Comparison of ENCODE assay signal across 8 cellular contexts in genomic region chr7:50142421-50143113, GRCh38. TPM values are rescaled to one million over a fixed set of nuclear protein-coding genes. Genes with fewer than 3 reads are reported as not detected.
A peak's percentile ranks its signal among the peaks of the same experiment; 100 is the strongest.
DNase-seq lines count a peak whose midpoint lies in the region; ATAC-seq and TF ChIP-seq lines count a peak whose summit lies in the region.

No MANE protein-coding gene starts in this region.

- H3K4me3 Mint-ChIP-seq in nephron progenitor cell, result no peak overlapping the region

- no peak overlapping the region for H3K27ac Mint-ChIP-seq in nephron progenitor cell

- no peaks in the 10 kb centered on the region for H3K9me3 Mint-ChIP-seq in nephron progenitor cell

- no peaks in the 10 kb centered on the region for H3K36me3 Mint-ChIP-seq in nephron progenitor cell (ENCODE audit: low read depth)

- peaks cover 3% of the 10 kb centered on the region; the same call in 1 of the 2 replicates for H3K27me3 ChIP-seq in BE2C

- ATAC-seq in HG03354 (IDR thresholded peaks at IDR 0.05; ENCODE audit: poor library complexity, severe bottlenecking, unreplicated experiment) (peak; percentile 54), GM18505 (IDR thresholded peaks at IDR 0.05; ENCODE audit: unreplicated experiment) (no peak)

- H3K9me3 ChIP-seq in BE2C, result no peaks in the 10 kb centered on the region

- H3K4me1 Mint-ChIP-seq in nephron progenitor cell, result no peaks in the 10 kb centered on the region

- no peak for DNase-seq in BE2C
- DNase-seq in GM12864 (ENCODE audit: low read depth), result no peak
- peak; percentile 40 for DNase-seq in RPMI8226
- DNase-seq in dermis blood vessel endothelial cell, result peak; percentile 56
- peak; percentile 12 for DNase-seq in nephron progenitor cell
- DNase-seq in stimulated activated CD8-positive, alpha-beta memory T cell treated with anti-CD3 and anti-CD28 coated beads, Interleukin-4, amount 100 ng/mL, for 48 hours, result no peak

- H3K4me1 ChIP-seq in BE2C, result no peaks in the 10 kb centered on the region

- H3K36me3 ChIP-seq in BE2C, result no peaks in the 10 kb centered on the region

- no peaks in the 10 kb centered on the region for H3K27me3 Mint-ChIP-seq in nephron progenitor cell (ENCODE audit: low read depth, poor library complexity)

- H3K4me3 ChIP-seq in BE2C (ENCODE audit: low read depth, low read length), result no peak overlapping the region
- no peak overlapping the region for H3K4me3 ChIP-seq in GM12864 (ENCODE audit: low read depth, low read length)

- TF ChIP-seq CTCF in BE2C (IDR thresholded peaks at IDR 0.05; ENCODE audit: low read depth, low read length), result peak; percentile 72
- peak; percentile 63 for TF ChIP-seq CTCF in GM12864 (IDR thresholded peaks at IDR 0.05; ENCODE audit: low read depth, low read length, missing control alignments)
- peak; percentile 76 for TF ChIP-seq CTCF in nephron progenitor cell (IDR thresholded peaks at IDR 0.05)

- no peak for TF ChIP-seq POLR2A in GM18505 (IDR thresholded peaks at IDR 0.05; ENCODE audit: borderline replicate concordance, extremely low read depth, insufficient read depth, insufficient read length)

RNA-seq across cellular contexts. Expression of gene ZPBP, which starts 49.5 kb away (rescaled TPM):
- not detected for polyA plus RNA-seq in BE2C (2012; ENCODE audit: insufficient read depth, insufficient read length, low read depth)
- total RNA-seq in dermis blood vessel endothelial cell, result not detected in 2 replicates

Comparison
In these comparisons a context has a peak if more than half of its experiments do, and no peak if none do; other contexts are left out.
1. DNase-seq: peak in RPMI8226 (single experiment), dermis blood vessel endothelial cell (single experiment) and nephron progenitor cell (single experiment); none in BE2C (single experiment), GM12864 (single experiment) and stimulated activated CD8-positive, alpha-beta memory T cell treated with anti-CD3 and anti-CD28 coated beads, Interleukin-4, amount 100 ng/mL, for 48 hours (single experiment).
2. Peak in every context shown above with its lines, with median percentiles within 50 percentile points of each other: CTCF ChIP-seq.